In genomic region chr6:37784585-37784967, GRCh38 we compare ENCODE assay signal across 9 cellular contexts. TPM values are rescaled to one million over a fixed set of nuclear protein-coding genes. Genes with fewer than 3 reads are reported as not detected.
DNase-seq lines count a peak whose midpoint lies in the region; ATAC-seq and TF ChIP-seq lines count a peak whose summit lies in the region.
"Had no signal": no experiment of that assay in that cellular context is flagged by ENCODE, and none has a peak within 500 bp of the region (broad histone marks: within the 10 kb centered on the region; RNA-seq: fewer than 3 reads in every experiment).

No MANE protein-coding gene starts in this region.

- H3K4me3 ChIP-seq in adipocyte (ENCODE audit: low read length) = peak overlapping the region; percentile 81
- H3K4me3 ChIP-seq in liver (ENCODE audit: low read depth in 1 of 3, low read length in 3 of 3) = peak overlapping the region in 1 of 3 donors; percentile 52
- H3K4me3 ChIP-seq in thoracic aorta = peak overlapping the region; percentile 69

- H3K36me3 ChIP-seq in adipocyte (ENCODE audit: control insufficient read depth, insufficient read depth, low read length, severe bottlenecking) (no peaks in the 10 kb centered on the region), liver (ENCODE audit: control insufficient read depth in 4 of 4, insufficient read depth in 3 of 4, low read depth in 1 of 4, low read length in 3 of 4) (no peaks in the 10 kb centered on the region), thoracic aorta (no peaks in the 10 kb centered on the region)

- 47% methylated on average over 7 of the region's 7 CpGs for WGBS in liver

- H3K9me3 ChIP-seq in adipocyte (ENCODE audit: control insufficient read depth, low read length) = no peaks in the 10 kb centered on the region
- H3K9me3 ChIP-seq in liver (ENCODE audit: control insufficient read depth in 4 of 4, low read length in 3 of 4) = no peaks in the 10 kb centered on the region
- no peaks in the 10 kb centered on the region for H3K9me3 ChIP-seq in thoracic aorta

- H3K27me3 ChIP-seq in adipocyte (replicated peaks; ENCODE audit: control insufficient read depth, insufficient read depth, low read length) (peaks cover 2% of the 10 kb centered on the region), liver (ENCODE audit: control insufficient read depth in 4 of 4, insufficient read depth in 4 of 4, low read length in 3 of 4) (no peaks in the 10 kb centered on the region), thoracic aorta (replicated peaks; ENCODE audit: insufficient read depth) (no peaks in the 10 kb centered on the region)

- H3K9ac ChIP-seq in adipocyte (ENCODE audit: low read length) (peak overlapping the region; percentile 79), liver (ENCODE audit: low read depth in 1 of 2, low read length in 2 of 2) (no peak overlapping the region)
- H3K9ac ChIP-seq: parathyroid adenoma had no signal

- TF ChIP-seq CTCF in liver (IDR thresholded peaks at IDR 0.05; ENCODE audit: low read depth, low read length, missing input control) (no peak), thoracic aorta (IDR thresholded peaks at IDR 0.05) (no peak)

- peak; percentile 11 to 14 for TF ChIP-seq RAD21 in liver (IDR thresholded peaks at IDR 0.05)

- H3K27ac ChIP-seq in liver (ENCODE audit: low read depth in 1 of 2, low read length in 2 of 2) (no peak overlapping the region), thoracic aorta (no peak overlapping the region)
- H3K27ac ChIP-seq: parathyroid adenoma had no signal

- H3K27ac Mint-ChIP-seq in activated T-cell treated with anti-CD3 and anti-CD28 coated beads, Interleukin-2, amount 50 U/mL, for 24 hours = no peak overlapping the region
- no peak overlapping the region for H3K27ac Mint-ChIP-seq in activated T-cell treated with anti-CD3 and anti-CD28 coated beads, Interleukin-2, amount 50 U/mL, for 72 hours

- no peaks in the 10 kb centered on the region for H3K36me3 Mint-ChIP-seq in activated T-cell treated with anti-CD3 and anti-CD28 coated beads, Interleukin-2, amount 50 U/mL, for 24 hours (ENCODE audit: low read depth)
- peaks cover 0 to 1% of the 10 kb centered on the region in 2 donors for H3K36me3 Mint-ChIP-seq in activated T-cell treated with anti-CD3 and anti-CD28 coated beads, Interleukin-2, amount 50 U/mL, for 72 hours (ENCODE audit: insufficient read depth in 2 of 2)

- H3K4me1 ChIP-seq in adipocyte (ENCODE audit: control insufficient read depth, insufficient read depth, low read length) (peaks cover 20% of the 10 kb centered on the region), liver (ENCODE audit: control insufficient read depth in 4 of 4, insufficient read depth in 4 of 4, low read length in 3 of 4) (peaks cover 0 to 16% (median 9%) of the 10 kb centered on the region in 4 donors), thoracic aorta (ENCODE audit: control insufficient read depth in 1 of 2, low read depth in 2 of 2) (peaks cover 11 to 20% of the 10 kb centered on the region in 2 donors)

- no peak for ATAC-seq in activated T-cell treated with anti-CD3 and anti-CD28 coated beads, Interleukin-2, amount 50 U/mL, for 72 hours (replicated peaks in 1 of 2)
- no peak for ATAC-seq in thoracic aorta (ENCODE audit: insufficient number of reproducible peaks, low FRiP score, low read depth)

- H3K4me1 Mint-ChIP-seq in activated T-cell treated with anti-CD3 and anti-CD28 coated beads, Interleukin-2, amount 50 U/mL, for 24 hours (ENCODE audit: low read depth) = peaks cover 15% of the 10 kb centered on the region
- peaks cover 17% of the 10 kb centered on the region for H3K4me1 Mint-ChIP-seq in activated T-cell treated with anti-CD3 and anti-CD28 coated beads, Interleukin-2, amount 50 U/mL, for 72 hours (ENCODE audit: low read depth)

- peaks cover 37% of the 10 kb centered on the region for H3K27me3 Mint-ChIP-seq in activated T-cell treated with anti-CD3 and anti-CD28 coated beads, Interleukin-2, amount 50 U/mL, for 24 hours
- peaks cover 33% of the 10 kb centered on the region for H3K27me3 Mint-ChIP-seq in activated T-cell treated with anti-CD3 and anti-CD28 coated beads, Interleukin-2, amount 50 U/mL, for 72 hours (ENCODE audit: low read depth)

- H3K9me3 Mint-ChIP-seq in activated T-cell treated with anti-CD3 and anti-CD28 coated beads, Interleukin-2, amount 50 U/mL, for 24 hours = no peaks in the 10 kb centered on the region
- no peaks in the 10 kb centered on the region for H3K9me3 Mint-ChIP-seq in activated T-cell treated with anti-CD3 and anti-CD28 coated beads, Interleukin-2, amount 50 U/mL, for 72 hours

- peak overlapping the region; percentile 73 for H3K4me3 Mint-ChIP-seq in activated T-cell treated with anti-CD3 and anti-CD28 coated beads, Interleukin-2, amount 50 U/mL, for 24 hours
- peak overlapping the region in 1 of 2 donors; percentile 84 for H3K4me3 Mint-ChIP-seq in activated T-cell treated with anti-CD3 and anti-CD28 coated beads, Interleukin-2, amount 50 U/mL, for 72 hours

- DNase-seq in activated T-cell treated with anti-CD3 and anti-CD28 coated beads, Interleukin-2, amount 50 U/mL, for 24 hours = no peak
- DNase-seq in activated T-cell treated with anti-CD3 and anti-CD28 coated beads, Interleukin-2, amount 50 U/mL, for 72 hours = no peak
- DNase-seq in adipocyte (ENCODE audit: low read depth) = no peak
- DNase-seq in thoracic aorta (ENCODE audit: low spot score) = no peak
- no peak for DNase-seq in globus pallidus (ENCODE audit: low spot score)
- DNase-seq in activated CD8-positive, alpha-beta memory T cell treated with anti-CD3 and anti-CD28 coated beads for 24 hours = no peak
- no peak for DNase-seq in NOMO-1 treated with DMSO at 0.1 percent for 48 hours (lab: John Stamatoyannopoulos, UW; ENCODE audit: unreplicated experiment)

TF ChIP-seq in liver, 16 proteins besides CTCF, POLR2A, EP300 and RAD21:
- TF ChIP-seq JUND (IDR thresholded peaks at IDR 0.05) = no peak

RNA-seq across cellular contexts. Expression of gene ZFAND3, which starts 35.0 kb away (rescaled TPM):
- total RNA-seq in activated T-cell treated with anti-CD3 and anti-CD28 coated beads, Interleukin-2, amount 50 U/mL, for 72 hours = 100 to 1,000 TPM in 1 of 2 donors, 10 to 100 TPM in 1; 93.9 to 114 TPM
- 10 to 100 TPM; 17.8 to 28.4 TPM for total RNA-seq in liver
- polyA plus RNA-seq in liver = 10 to 100 TPM in 1 of 2 donors, 1 to 10 TPM in 1; 7.7 to 37.5 TPM
- 10 to 100 TPM; 45.4 to 56.2 TPM for total RNA-seq in thoracic aorta
